In genomic region chr18:50218432-50219197, GRCh38 we compare ENCODE assay signal across 8 cellular contexts. TPM values are rescaled to one million over a fixed set of nuclear protein-coding genes. Genes with fewer than 3 reads are reported as not detected.
A peak's percentile ranks its signal among the peaks of the same experiment; 100 is the strongest.
DNase-seq lines count a peak whose midpoint lies in the region; ATAC-seq and TF ChIP-seq lines count a peak whose summit lies in the region.

No MANE protein-coding gene starts in this region.

- H3K4me3 ChIP-seq in WI38 (ENCODE audit: low read depth, low read length) (no peak overlapping the region), esophagus squamous epithelium (no peak overlapping the region)

- H3K9me3 Mint-ChIP-seq in natural killer cell, result peaks cover 4 to 8% of the 10 kb centered on the region in 2 donors
- H3K9me3 Mint-ChIP-seq in natural killer cell treated with Interleukin-12 subunit alpha and Interleukin-12 subunit beta and Interleukin-15 and Interleukin-18, amount 100 ng/mL, for 72 hours, result peaks cover 9% of the 10 kb centered on the region

- no peak for TF ChIP-seq POLR2A in esophagus squamous epithelium (IDR thresholded peaks at IDR 0.05)

- H3K4me3 Mint-ChIP-seq in natural killer cell, result no peak overlapping the region
- H3K4me3 Mint-ChIP-seq in natural killer cell treated with Interleukin-12 subunit alpha and Interleukin-12 subunit beta and Interleukin-15 and Interleukin-18, amount 100 ng/mL, for 72 hours, result no peak overlapping the region

- H3K27me3 ChIP-seq in esophagus squamous epithelium, result peaks cover 0 to 16% (median 0%) of the 10 kb centered on the region in 4 donors

- peak in 2 of 3 donors; percentile 41 to 54 for ATAC-seq in natural killer cell
- no peak for ATAC-seq in natural killer cell treated with Interleukin-12 subunit alpha and Interleukin-12 subunit beta and Interleukin-15 and Interleukin-18, amount 100 ng/mL, for 72 hours
- ATAC-seq in HG03460 (IDR thresholded peaks at IDR 0.05; ENCODE audit: unreplicated experiment), result peak; percentile 62
- no peak for ATAC-seq in sciatic nerve

- peaks cover 0 to 19% (median 0%) of the 10 kb centered on the region in 3 donors for H3K9me3 ChIP-seq in esophagus squamous epithelium

- TF ChIP-seq CTCF in natural killer cell (IDR thresholded peaks at IDR 0.05) (no peak), WI38 (IDR thresholded peaks at IDR 0.05; ENCODE audit: low read depth, low read length) (0 out of 2 replicates have a peak, but pooled peaks have one; percentile 6), esophagus squamous epithelium (IDR thresholded peaks at IDR 0.05) (peak in 5 of 6 experiments; percentile 14 to 58 (median 39))

- H3K36me3 Mint-ChIP-seq in natural killer cell, result peaks cover 7% of the 10 kb centered on the region
- H3K36me3 Mint-ChIP-seq in natural killer cell treated with Interleukin-12 subunit alpha and Interleukin-12 subunit beta and Interleukin-15 and Interleukin-18, amount 100 ng/mL, for 72 hours, result peaks cover 13% of the 10 kb centered on the region

- H3K27ac ChIP-seq in esophagus squamous epithelium, result no peak overlapping the region

- WGBS in esophagus squamous epithelium, 2 donors, result 46 to 62% methylated on average over 6 to 7 of the region's 7 CpGs

- H3K4me1 ChIP-seq in esophagus squamous epithelium, result no peaks in the 10 kb centered on the region

- no peak for DNase-seq in natural killer cell
- DNase-seq in natural killer cell treated with Interleukin-12 subunit alpha and Interleukin-12 subunit beta and Interleukin-15 and Interleukin-18, amount 100 ng/mL, for 72 hours (ENCODE audit: low spot score), result no peak
- DNase-seq in esophagus squamous epithelium (lab: John Stamatoyannopoulos, UW), result no peak
- peak; percentile 19 for DNase-seq in stimulated activated CD4-positive, alpha-beta T cell treated with anti-CD3 and anti-CD28 coated beads, Interleukin-4, amount 100 ng/mL, for 1 hour
- no peak for DNase-seq in cortex of kidney (lab: John Stamatoyannopoulos, UW)
- no peak for DNase-seq in sciatic nerve (ENCODE audit: low spot score)

- intact Hi-C loops in natural killer cell (cut with micrococcal nuclease) (loop anchor here (1.0 kb wide), 1 partner anchor 139 kb away; no protein-coding TSS in a partner anchor), esophagus squamous epithelium (cut with DNase I) (loop anchor here (10.0 kb wide), 1 partner anchor 136 kb away; no protein-coding TSS in a partner anchor), sciatic nerve (cut with DNase I) (no loop called here)

- H3K36me3 ChIP-seq in esophagus squamous epithelium, result no peaks in the 10 kb centered on the region

- H3K27ac Mint-ChIP-seq in natural killer cell, result no peak overlapping the region
- H3K27ac Mint-ChIP-seq in natural killer cell treated with Interleukin-12 subunit alpha and Interleukin-12 subunit beta and Interleukin-15 and Interleukin-18, amount 100 ng/mL, for 72 hours, result no peak overlapping the region

- no peaks in the 10 kb centered on the region for H3K4me1 Mint-ChIP-seq in natural killer cell
- no peaks in the 10 kb centered on the region for H3K4me1 Mint-ChIP-seq in natural killer cell treated with Interleukin-12 subunit alpha and Interleukin-12 subunit beta and Interleukin-15 and Interleukin-18, amount 100 ng/mL, for 72 hours (ENCODE audit: low read depth in 2 of 2)

- peaks cover 32 to 63% of the 10 kb centered on the region in 2 donors for H3K27me3 Mint-ChIP-seq in natural killer cell (ENCODE audit: low read depth in 2 of 2)
- peaks cover 25 to 53% of the 10 kb centered on the region in 2 donors for H3K27me3 Mint-ChIP-seq in natural killer cell treated with Interleukin-12 subunit alpha and Interleukin-12 subunit beta and Interleukin-15 and Interleukin-18, amount 100 ng/mL, for 72 hours

RNA-seq across cellular contexts. Expression of gene MYO5B, which starts 23.7 kb away (rescaled TPM):
- under 1 TPM in 1 of 3 donors, not detected in 2; 0.33 TPM for total RNA-seq in natural killer cell
- not detected for total RNA-seq in natural killer cell treated with Interleukin-12 subunit alpha and Interleukin-12 subunit beta and Interleukin-15 and Interleukin-18, amount 100 ng/mL, for 72 hours
- total RNA-seq in esophagus squamous epithelium, result 10 to 100 TPM; 32.0 to 63.3 (median 46.8) TPM
- 9.9 TPM for total RNA-seq in sciatic nerve

RNA-seq across cellular contexts. Expression of gene CFAP53, which starts 47.7 kb away (rescaled TPM):
- total RNA-seq in natural killer cell (under 1 TPM; 0.20 to 0.24 (median 0.20) TPM), esophagus squamous epithelium (under 1 TPM in 1 of 4 donors, not detected in 3; 0.19 TPM), sciatic nerve (0.98 TPM)
- under 1 TPM; 0.31 to 0.92 TPM for total RNA-seq in natural killer cell treated with Interleukin-12 subunit alpha and Interleukin-12 subunit beta and Interleukin-15 and Interleukin-18, amount 100 ng/mL, for 72 hours

Comparison
In these comparisons a context has a peak if more than half of its experiments do, and no peak if none do; other contexts are left out.
1. ATAC-seq: peak in natural killer cell (2 of 3) and HG03460 (single experiment); none in natural killer cell treated with Interleukin-12 subunit alpha and Interleukin-12 subunit beta and Interleukin-15 and Interleukin-18, amount 100 ng/mL, for 72 hours (0 of 2) and sciatic nerve (single experiment).